ENCODE assay signal across 1 cellular context in genomic region chr2:32356735-32357544, GRCh38.
TF ChIP-seq lines count a peak whose summit lies in the region.

BIRC6 (plus strand) TSS chr2:32357023; CDS start chr2:32357162, 139 bp downstream.

TF ChIP-seq in HepG2, 621 proteins besides CTCF, POLR2A, EP300 and RAD21 (continued from another document and continues in another):
- TF ChIP-seq ZNF142 (CRISPR knock-in tag; IDR thresholded peaks at IDR 0.05) (peak; percentile 97), RBM22 (optimal IDR thresholded peaks at IDR 0.05; ENCODE audit: low read length) (peak; percentile 71), MLLT10 (CRISPR knock-in tag; IDR thresholded peaks at IDR 0.05) (0 out of 2 replicates have a peak, but pooled peaks have one; percentile 22), ZNF720 (CRISPR knock-in tag; IDR thresholded peaks at IDR 0.05) (peak; percentile 23; the same call in 1 of the 2 replicates), ZHX1 (CRISPR knock-in tag; IDR thresholded peaks at IDR 0.05; ENCODE audit: low read depth) (peak; percentile 81), ZBTB2 (CRISPR knock-in tag; IDR thresholded peaks at IDR 0.05; ENCODE audit: low read depth) (peak; percentile 100), DDIT3 (CRISPR knock-in tag; IDR thresholded peaks at IDR 0.05) (no peak), CSRNP1 (CRISPR knock-in tag; IDR thresholded peaks at IDR 0.05) (peak; percentile 81), SIX4 (CRISPR knock-in tag; IDR thresholded peaks at IDR 0.05) (peak; percentile 48; the same call in 1 of the 2 replicates), PRPF4 (IDR thresholded peaks at IDR 0.05; ENCODE audit: low read depth, low read length, poor library complexity, severe bottlenecking) (no peak), ZSCAN31 (CRISPR knock-in tag; IDR thresholded peaks at IDR 0.05; ENCODE audit: low read depth) (peak; percentile 64), GFI1 (CRISPR knock-in tag; IDR thresholded peaks at IDR 0.05; ENCODE audit: borderline replicate concordance) (peak; percentile 93), ZNF850 (CRISPR knock-in tag; conservative IDR thresholded peaks at IDR 0.05) (peak; percentile 81; the same call in 1 of the 2 replicates), NCOA2 (CRISPR knock-in tag; IDR thresholded peaks at IDR 0.05) (peak; percentile 62), ZNF574 (CRISPR knock-in tag; IDR thresholded peaks at IDR 0.05) (peak; percentile 90), ZNF772 (CRISPR knock-in tag; IDR thresholded peaks at IDR 0.05) (peak; percentile 98), HNRNPLL (IDR thresholded peaks at IDR 0.05; ENCODE audit: low read depth, low read length, poor library complexity, severe bottlenecking) (peak; percentile 89), ZBTB10 (CRISPR knock-in tag; IDR thresholded peaks at IDR 0.05; ENCODE audit: borderline replicate concordance) (peak; percentile 80), CREM (IDR thresholded peaks at IDR 0.05) (peak; percentile 81), CREM (CRISPR knock-in tag; IDR thresholded peaks at IDR 0.05) (peak; percentile 57; the same call in 1 of the 2 replicates), RFX1 (IDR thresholded peaks at IDR 0.05) (no peak), ZNF556 (CRISPR knock-in tag; IDR thresholded peaks at IDR 0.05; ENCODE audit: borderline replicate concordance) (peak; percentile 95), ESRRA (CRISPR knock-in tag; IDR thresholded peaks at IDR 0.05; ENCODE audit: low read depth) (peak; percentile 89), FOXK1 (CRISPR knock-in tag; IDR thresholded peaks at IDR 0.05; ENCODE audit: borderline replicate concordance, low read depth) (peak; percentile 84; the same call in 1 of the 2 replicates), EEA1 (CRISPR knock-in tag; IDR thresholded peaks at IDR 0.05; ENCODE audit: borderline replicate concordance) (no peak; the same call in 1 of the 2 replicates), MED1 (CRISPR knock-in tag; IDR thresholded peaks at IDR 0.05) (peak; percentile 82), ZNF367 (CRISPR knock-in tag; IDR thresholded peaks at IDR 0.05; ENCODE audit: borderline replicate concordance) (peak; percentile 80; the same call in 1 of the 2 replicates), SAP130 (CRISPR knock-in tag; IDR thresholded peaks at IDR 0.05; ENCODE audit: low read depth) (peak; percentile 98), SP4 (CRISPR knock-in tag; IDR thresholded peaks at IDR 0.05) (peak; percentile 84), SNAI1 (CRISPR knock-in tag; IDR thresholded peaks at IDR 0.05; ENCODE audit: borderline replicate concordance) (peak; percentile 98), ZNF782 (CRISPR knock-in tag; IDR thresholded peaks at IDR 0.05; ENCODE audit: borderline replicate concordance) (peak; percentile 65), DR1 (CRISPR knock-in tag; IDR thresholded peaks at IDR 0.05) (peak; percentile 82), GATAD1 (CRISPR knock-in tag; IDR thresholded peaks at IDR 0.05) (peak; percentile 89), TBX2 (CRISPR knock-in tag; IDR thresholded peaks at IDR 0.05; ENCODE audit: borderline replicate concordance) (peak; percentile 93), CBX2 (IDR thresholded peaks at IDR 0.05; ENCODE audit: low read depth, low read length) (no peak), CBX2 (CRISPR knock-in tag; IDR thresholded peaks at IDR 0.05; ENCODE audit: low read depth) (peak; percentile 33)
